In the genomic region with DNA sequence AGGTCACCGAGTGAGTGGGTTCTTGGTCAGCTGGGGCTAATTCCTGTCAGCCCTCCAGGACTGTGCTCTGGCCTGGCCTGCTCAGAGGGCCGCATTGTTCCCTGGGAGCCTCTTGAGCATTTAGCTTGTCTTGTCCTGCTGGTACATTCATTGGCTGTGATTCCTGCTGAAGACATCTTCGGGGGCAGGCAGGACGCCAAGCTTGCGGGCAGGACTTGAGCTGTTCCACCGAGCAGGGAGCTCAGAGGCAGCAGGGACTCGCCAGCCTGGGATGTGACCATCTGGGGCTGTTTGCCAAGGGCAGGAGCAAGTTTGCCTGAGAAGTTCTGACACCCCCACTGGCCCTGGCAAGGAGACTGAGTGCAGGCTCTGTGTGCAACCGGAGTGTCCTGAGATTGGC, we compare ENCODE assay signal across 1 cellular context.
TF ChIP-seq lines count a peak whose summit lies in the region.

No MANE protein-coding gene starts in this region.

TF ChIP-seq in IMR-90, 13 proteins besides CTCF, POLR2A, EP300 and RAD21 (continued from another document):
- TF ChIP-seq, protein P1, sequence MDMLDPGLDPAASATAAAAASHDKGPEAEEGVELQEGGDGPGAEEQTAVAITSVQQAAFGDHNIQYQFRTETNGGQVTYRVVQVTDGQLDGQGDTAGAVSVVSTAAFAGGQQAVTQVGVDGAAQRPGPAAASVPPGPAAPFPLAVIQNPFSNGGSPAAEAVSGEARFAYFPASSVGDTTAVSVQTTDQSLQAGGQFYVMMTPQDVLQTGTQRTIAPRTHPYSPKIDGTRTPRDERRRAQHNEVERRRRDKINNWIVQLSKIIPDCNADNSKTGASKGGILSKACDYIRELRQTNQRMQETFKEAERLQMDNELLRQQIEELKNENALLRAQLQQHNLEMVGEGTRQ (IDR thresholded peaks at IDR 0.05; ENCODE audit: low read depth, low read length) = no peak
- no peak for TF ChIP-seq MAZ (IDR thresholded peaks at IDR 0.05; ENCODE audit: borderline replicate concordance, low read depth, low read length)
- TF ChIP-seq CEBPB (IDR thresholded peaks at IDR 0.05; ENCODE audit: low read depth, low read length) = no peak
- TF ChIP-seq MXI1 (IDR thresholded peaks at IDR 0.05; ENCODE audit: borderline replicate concordance, low read depth, low read length) = no peak
- no peak for TF ChIP-seq CHD1 (IDR thresholded peaks at IDR 0.05; ENCODE audit: low read depth, low read length)
